ENCODE assay signal across 10 cellular contexts in the genomic region with DNA sequence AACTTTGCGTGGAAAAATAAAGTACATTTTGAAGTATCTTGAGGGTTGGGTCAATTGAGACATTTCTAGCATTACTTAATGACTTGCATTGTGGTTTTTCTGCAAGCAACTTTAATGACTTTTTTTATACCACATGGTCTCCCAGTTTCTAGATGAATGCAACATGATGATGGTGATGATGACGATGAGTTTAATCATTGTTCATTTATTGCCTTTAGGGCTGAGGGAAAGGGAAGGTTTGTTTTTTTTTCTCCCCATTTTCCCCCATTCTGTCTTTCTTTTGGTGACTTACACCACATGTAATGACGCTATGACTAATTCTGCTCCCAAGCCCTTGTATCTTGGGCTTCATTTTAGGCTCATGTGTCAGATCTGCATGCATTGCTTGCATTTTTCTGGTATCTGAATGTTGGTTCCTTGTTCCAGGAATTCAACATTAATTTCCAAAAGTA.
DNase-seq lines count a peak whose midpoint lies in the region; ATAC-seq and TF ChIP-seq lines count a peak whose summit lies in the region.
"Had no signal": no experiment of that assay in that cellular context is flagged by ENCODE, and none has a peak within 500 bp of the region (broad histone marks: within the 10 kb centered on the region; RNA-seq: fewer than 3 reads in every experiment).

No MANE protein-coding gene starts in this region.

- H3K9me3 Mint-ChIP-seq in T-helper 1 cell treated with Interleukin-12 subunit alpha and Interleukin-12 subunit beta and Interleukin-4 antibody, amounts not matched to agents 30 μg/mL and 1 μg/mL, for 36 hours, result no peaks in the 10 kb centered on the region

- H3K36me3 Mint-ChIP-seq in T-helper 1 cell treated with Interleukin-12 subunit alpha and Interleukin-12 subunit beta and Interleukin-4 antibody, amounts not matched to agents 30 μg/mL and 1 μg/mL, for 36 hours (ENCODE audit: low read depth), result peaks cover 12% of the 10 kb centered on the region

- no peaks in the 10 kb centered on the region for H3K27me3 Mint-ChIP-seq in T-helper 1 cell treated with Interleukin-12 subunit alpha and Interleukin-12 subunit beta and Interleukin-4 antibody, amounts not matched to agents 30 μg/mL and 1 μg/mL, for 36 hours (ENCODE audit: low read depth)

- DNase-seq in AG04449 (ENCODE audit: low read depth, low spot score), result peak; percentile 99
- DNase-seq in foreskin fibroblast, result peak; percentile 96 to 97
- no peak for DNase-seq in NCI-H2029 treated with DMSO at 0.1 percent for 48 hours (lab: John Stamatoyannopoulos, UW)
- no peak for DNase-seq in NAMALWA (ENCODE audit: low spot score)
- DNase-seq in stimulated activated CD4-positive, alpha-beta T cell treated with anti-CD3 and anti-CD28 coated beads, Interleukin-2, amount 100 ng/mL, for 24 hours, result no peak
- DNase-seq: left ventricle myocardium superior, NCI-H510A had no signal

- TF ChIP-seq CTCF in AG04449 (IDR thresholded peaks at IDR 0.05; ENCODE audit: insufficient read depth, low read length, missing control alignments) (no peak), foreskin fibroblast (IDR thresholded peaks at IDR 0.05; ENCODE audit: low read depth, low read length) (no peak)

- no peak overlapping the region for H3K4me3 Mint-ChIP-seq in T-helper 1 cell treated with Interleukin-12 subunit alpha and Interleukin-12 subunit beta and Interleukin-4 antibody, amounts not matched to agents 30 μg/mL and 1 μg/mL, for 36 hours

- H3K4me3 ChIP-seq in AG04449 (ENCODE audit: low read depth, low read length) (no peak overlapping the region), foreskin fibroblast (ENCODE audit: low read depth in 1 of 2, low read length in 2 of 2) (no peak overlapping the region)

- H3K4me1 Mint-ChIP-seq in T-helper 1 cell treated with Interleukin-12 subunit alpha and Interleukin-12 subunit beta and Interleukin-4 antibody, amounts not matched to agents 30 μg/mL and 1 μg/mL, for 36 hours (ENCODE audit: low read depth), result peaks cover 17% of the 10 kb centered on the region

- POLR2A ChIA-PET in AG04449 (lab: Yijun Ruan, JAX), result no interaction called here

- H3K27ac Mint-ChIP-seq in T-helper 1 cell treated with Interleukin-12 subunit alpha and Interleukin-12 subunit beta and Interleukin-4 antibody, amounts not matched to agents 30 μg/mL and 1 μg/mL, for 36 hours, result peak overlapping the region; percentile 45

- CTCF ChIA-PET in AG04449 (lab: Yijun Ruan, JAX), result no interaction called here

- ATAC-seq in GM18867 (IDR thresholded peaks at IDR 0.05; ENCODE audit: unreplicated experiment) (peak; percentile 42), GM18909 (IDR thresholded peaks at IDR 0.05; ENCODE audit: poor library complexity, unreplicated experiment) (no peak)

Comparison
In these comparisons a context has a peak if more than half of its experiments do, and no peak if none do; other contexts are left out.
1. DNase-seq: peak in AG04449 (single experiment) and foreskin fibroblast (2 of 2); none in NCI-H2029 treated with DMSO at 0.1 percent for 48 hours (single experiment), NAMALWA (single experiment) and stimulated activated CD4-positive, alpha-beta T cell treated with anti-CD3 and anti-CD28 coated beads, Interleukin-2, amount 100 ng/mL, for 24 hours (0 of 2).